In the genomic region with DNA sequence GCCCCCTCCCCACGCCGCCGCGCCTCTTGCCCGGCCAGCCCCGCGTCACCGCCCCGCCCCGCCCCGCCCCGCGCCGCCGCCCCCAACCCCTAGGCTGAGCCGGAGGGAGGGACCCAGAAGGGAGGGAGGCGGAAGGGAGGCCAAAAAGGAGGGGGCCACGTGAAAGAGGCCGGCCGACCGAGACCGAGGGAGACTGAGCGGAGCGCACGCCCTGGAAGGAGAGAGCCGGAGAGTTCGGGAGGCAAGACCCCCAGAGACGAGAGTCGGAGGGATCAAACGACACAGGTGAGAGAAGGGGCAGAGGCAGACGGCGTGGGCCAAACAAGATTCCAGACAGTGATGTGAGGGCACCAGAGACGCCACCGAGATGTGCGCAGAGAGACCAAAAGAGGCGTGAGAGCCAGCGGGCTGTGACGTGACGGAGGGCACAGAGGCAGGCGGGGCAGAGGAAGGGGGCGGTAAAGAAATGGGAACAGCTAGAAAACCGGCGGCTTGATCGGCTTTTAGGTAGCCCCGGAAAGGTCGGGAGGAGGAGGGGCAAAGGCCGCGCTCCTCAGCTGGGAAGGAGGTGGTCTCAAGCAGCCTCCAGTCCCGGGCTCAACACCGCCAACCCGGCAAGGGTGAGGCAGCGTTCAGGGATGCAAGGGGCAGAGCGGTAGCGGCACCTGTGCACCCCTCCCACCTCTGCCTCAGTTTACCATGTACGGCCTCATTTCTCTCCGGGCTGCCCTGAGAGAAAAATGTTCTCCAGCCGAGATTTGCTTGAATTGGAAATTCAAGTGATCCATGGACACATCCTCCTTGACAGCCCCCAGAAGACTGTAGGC, we compare ENCODE assay signal across 8 cellular contexts. TPM values are rescaled to one million over a fixed set of nuclear protein-coding genes. Genes with fewer than 3 reads are reported as not detected.
A peak's percentile ranks its signal among the peaks of the same experiment; 100 is the strongest.
DNase-seq lines count a peak whose midpoint lies in the region; ATAC-seq and TF ChIP-seq lines count a peak whose summit lies in the region.

No MANE protein-coding gene starts in this region.

- H3K14ac ChIP-seq in trophoblast cell (ENCODE audit: low read length), result no peak overlapping the region

- DNase-seq in DMS79 treated with DMSO at 0.1 percent for 48 hours (lab: John Stamatoyannopoulos, UW), result peak; percentile 46
- DNase-seq in NCI-H2227 treated with DMSO at 0.1 percent for 48 hours (lab: John Stamatoyannopoulos, UW), result peak; percentile 52
- DNase-seq in breast epithelium (ENCODE audit: low spot score in 2 of 2), result no peak
- DNase-seq in trophoblast cell, result no peak
- DNase-seq in cortex of kidney (lab: John Stamatoyannopoulos, UW), result no peak
- DNase-seq in GM13976 (ENCODE audit: low spot score), result no peak
- no peak for DNase-seq in H4 (ENCODE audit: low spot score)

- no peak overlapping the region for H3K27ac ChIP-seq in breast epithelium
- no peak overlapping the region for H3K27ac ChIP-seq in trophoblast cell (ENCODE audit: low read depth, low read length)

- no peak overlapping the region for H2BK5ac ChIP-seq in trophoblast cell (ENCODE audit: low read depth, low read length, poor library complexity)

- H2AFZ ChIP-seq in trophoblast cell (ENCODE audit: insufficient read depth, low read length, poor library complexity), result no peak overlapping the region

- H3K4me1 ChIP-seq in breast epithelium, result peaks cover 9 to 17% of the 10 kb centered on the region in 2 donors
- H3K4me1 ChIP-seq in trophoblast cell (ENCODE audit: control insufficient read depth in 1 of 2, insufficient read depth in 2 of 2, low read length in 2 of 2), result peaks cover 20 to 31% of the 10 kb centered on the region in 2 experiments

- in situ Hi-C loops in GM13976 (cut with MboI; ENCODE audit: low sequenced_read_pairs, unreplicated experiment), result loop anchor here (25.0 kb wide), 1 partner anchor 268 kb away; no protein-coding TSS in a partner anchor

- H3K27me3 ChIP-seq in breast epithelium (peaks cover 11 to 96% of the 10 kb centered on the region in 2 donors), trophoblast cell (ENCODE audit: insufficient read depth, low read length) (peaks cover 97% of the 10 kb centered on the region)

- TF ChIP-seq POLR2A in breast epithelium (IDR thresholded peaks at IDR 0.05), result no peak

- no peaks in the 10 kb centered on the region for H3K79me2 ChIP-seq in trophoblast cell (ENCODE audit: control insufficient read depth, insufficient read depth, low read length, poor library complexity)

- H3K36me3 ChIP-seq in breast epithelium (no peaks in the 10 kb centered on the region), trophoblast cell (ENCODE audit: control insufficient read depth in 1 of 2, insufficient read depth in 2 of 2, low read length in 2 of 2) (no peaks in the 10 kb centered on the region)

- TF ChIP-seq CTCF in breast epithelium (IDR thresholded peaks at IDR 0.05) (no peak), GM13976 (IDR thresholded peaks at IDR 0.05; ENCODE audit: borderline replicate concordance, control extremely low read depth, extremely low read depth, insufficient read depth, missing control alignments) (no peak)

- H2BK12ac ChIP-seq in trophoblast cell (ENCODE audit: low read length), result no peak overlapping the region

- no peak overlapping the region for H4K8ac ChIP-seq in trophoblast cell (ENCODE audit: low read depth, low read length)

- no peak overlapping the region for H2BK120ac ChIP-seq in trophoblast cell (ENCODE audit: insufficient read depth, low read length, poor library complexity)

- no peak overlapping the region for H4K91ac ChIP-seq in trophoblast cell (ENCODE audit: low read depth, low read length)

- H3K4me3 ChIP-seq in breast epithelium, result peak overlapping the region; percentile 18 to 61 (median 39)
- peak overlapping the region; percentile 11 for H3K4me3 ChIP-seq in trophoblast cell (ENCODE audit: low read depth, low read length)

- no peak overlapping the region for H3K4ac ChIP-seq in trophoblast cell (ENCODE audit: low read depth, low read length)

- no CpG with 5 or more reads among the region's 57 CpGs for WGBS in trophoblast cell (ENCODE audit: extremely low coverage, insufficient coverage, insufficient read length)

- H3K18ac ChIP-seq in trophoblast cell (ENCODE audit: low read length), result no peak overlapping the region

- H3K23ac ChIP-seq in trophoblast cell (ENCODE audit: low read length), result no peak overlapping the region

- H2AK5ac ChIP-seq in trophoblast cell (ENCODE audit: low read length), result no peak overlapping the region

- no peak for ATAC-seq in GM19397 (IDR thresholded peaks at IDR 0.05; ENCODE audit: unreplicated experiment)

- H3K9ac ChIP-seq in trophoblast cell (ENCODE audit: low read length), result no peak overlapping the region

- no peak overlapping the region for H4K12ac ChIP-seq in trophoblast cell (ENCODE audit: low read depth, low read length)

- H3K9me3 ChIP-seq in breast epithelium, result peaks cover 0 to 4% of the 10 kb centered on the region in 2 donors
- peaks cover 32% of the 10 kb centered on the region for H3K9me3 ChIP-seq in trophoblast cell (ENCODE audit: insufficient read depth, low read depth, low read length)

- intact Hi-C loops in breast epithelium (cut with DNase I; ENCODE audit: low total_unique reads), result no loop called here

- no peaks in the 10 kb centered on the region for H3K79me1 ChIP-seq in trophoblast cell (ENCODE audit: low read length)

- H3K4me2 ChIP-seq in trophoblast cell (ENCODE audit: low read length), result peak overlapping the region; percentile 44

RNA-seq across cellular contexts. Expression of gene BARX1, which starts 0.4 kb away (rescaled TPM):
- 1 to 10 TPM in 2 of 3 donors, not detected in 1; 2.6 to 2.9 TPM for total RNA-seq in breast epithelium
- 0.04 and 0.07 TPM in 2 replicates for polyA plus RNA-seq in trophoblast cell (2013)
- not detected in 2 replicates for total RNA-seq in H4 (2014; rRNA removed; shearing (Covaris generic))

Comparison
In these comparisons a context has a peak if more than half of its experiments do, and no peak if none do; other contexts are left out.
1. DNase-seq: peak in DMS79 treated with DMSO at 0.1 percent for 48 hours (single experiment) and NCI-H2227 treated with DMSO at 0.1 percent for 48 hours (single experiment); none in breast epithelium (0 of 2), trophoblast cell (0 of 2), cortex of kidney (single experiment), GM13976 (single experiment) and H4 (single experiment).